In the genomic region with DNA sequence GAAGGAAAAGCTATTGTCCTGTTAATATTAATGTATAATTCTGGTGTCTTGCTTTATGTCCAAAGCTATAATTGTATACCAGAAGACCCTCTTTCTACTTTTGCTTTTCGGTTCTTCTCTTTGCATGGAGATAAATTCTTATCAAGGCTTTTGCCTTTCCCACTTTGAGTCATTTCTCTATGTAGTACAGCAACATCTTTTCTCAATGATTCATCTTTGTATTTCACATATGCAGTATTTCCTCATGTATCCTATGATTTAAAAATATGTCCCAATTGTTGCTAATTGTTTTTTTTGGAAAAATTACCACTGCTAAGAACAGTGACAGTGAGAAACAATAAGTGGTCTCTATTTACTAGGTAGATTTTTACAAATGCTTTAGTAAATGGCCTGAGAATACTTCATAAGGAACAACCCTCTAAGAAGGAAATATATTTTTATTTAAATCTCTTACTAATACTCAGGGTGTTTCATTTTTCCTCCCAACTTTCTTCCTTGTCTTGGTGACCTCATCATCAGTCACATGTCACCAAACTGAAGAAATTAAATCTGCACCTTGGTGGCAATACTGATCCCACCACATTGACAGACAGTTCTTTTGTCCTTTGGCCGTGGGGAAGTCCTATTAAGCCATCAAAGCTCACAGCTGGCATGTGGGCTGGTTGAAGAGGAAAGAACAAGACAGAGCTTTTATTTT, we compare ENCODE assay signal across 1 cellular context.
TF ChIP-seq lines count a peak whose summit lies in the region.

No MANE protein-coding gene starts in this region.

TF ChIP-seq in IMR-90, 13 proteins besides CTCF, POLR2A, EP300 and RAD21:
- TF ChIP-seq CEBPB (IDR thresholded peaks at IDR 0.05; ENCODE audit: low read depth, low read length) (peak; percentile 73), MXI1 (IDR thresholded peaks at IDR 0.05; ENCODE audit: borderline replicate concordance, low read depth, low read length) (no peak)
